8 cellular contexts compared by ENCODE assay signal in genomic region chr15:52180196-52180835, GRCh38. TPM values are rescaled to one million over a fixed set of nuclear protein-coding genes. Genes with fewer than 3 reads are reported as not detected.
DNase-seq lines count a peak whose midpoint lies in the region; ATAC-seq and TF ChIP-seq lines count a peak whose summit lies in the region.

No MANE protein-coding gene starts in this region.

- H3K36me3 ChIP-seq in SK-N-MC (ENCODE audit: insufficient read depth, low read length) (no peaks in the 10 kb centered on the region), lung (ENCODE audit: control insufficient read depth in 2 of 2, insufficient read depth in 2 of 2, low read length in 2 of 2) (no peaks in the 10 kb centered on the region)

- H3K27ac ChIP-seq in SK-N-MC (no peak overlapping the region), lung (ENCODE audit: low read depth in 1 of 2, low read length in 1 of 2) (peak overlapping the region in 1 of 2 donors; percentile 94), temporal lobe (ENCODE audit: low read depth, low read length) (peak overlapping the region; percentile 54)

- no peaks in the 10 kb centered on the region for H3K9me3 ChIP-seq in SK-N-MC (ENCODE audit: low read depth, low read length)
- H3K9me3 ChIP-seq in lung (ENCODE audit: control insufficient read depth in 2 of 2, insufficient read depth in 1 of 2, low read length in 1 of 2) = no peaks in the 10 kb centered on the region

- WGBS in lung, 2 donors = 6% methylated on average over 31 of the region's 31 CpGs

- in situ Hi-C loops in ACHN (cut with HindIII; ENCODE audit: low pct_ligation_motif_present, low pct_unique_long_range_greater_than_20kb, low sequenced_read_pairs) = no loop called here

- TF ChIP-seq CTCF in lung (IDR thresholded peaks at IDR 0.05; ENCODE audit: control extremely low read depth, extremely low read depth) = no peak

- peak overlapping the region; percentile 72 for H3K9ac ChIP-seq in SK-N-MC (ENCODE audit: insufficient read length)

- peak; percentile 29 for ATAC-seq in HG02943 (IDR thresholded peaks at IDR 0.05; ENCODE audit: low read depth, unreplicated experiment)
- ATAC-seq in lung (ENCODE audit: insufficient read depth, low FRiP score) = peak; percentile 1

- H3K27me3 ChIP-seq in lung (ENCODE audit: control insufficient read depth, insufficient read depth) = no peaks in the 10 kb centered on the region

- peaks cover 0 to 6% of the 10 kb centered on the region in 2 donors for H3K4me1 ChIP-seq in lung (ENCODE audit: control insufficient read depth in 2 of 2, insufficient read depth in 2 of 2, low read length in 2 of 2)

- H3K4me3 ChIP-seq in SK-N-MC = peak overlapping the region; percentile 92
- H3K4me3 ChIP-seq in lung = peak overlapping the region; percentile 91

- DNase-seq in NCI-H1105 treated with DMSO at 0.1 percent for 48 hours (lab: John Stamatoyannopoulos, UW) (peak; percentile 5), NCI-H1105 (lab: John Stamatoyannopoulos, UW) (no peak), SK-N-MC (ENCODE audit: low read depth, low spot score) (no peak), lung (ENCODE audit: low spot score) (no peak), ACHN (no peak)
- DNase-seq in central memory CD4-positive, alpha-beta T cell = peak; percentile 73

RNA-seq across cellular contexts. Expression of gene GNB5, which starts 10.9 kb away (rescaled TPM):
- total RNA-seq in lung (10 to 100 TPM; 13.7 to 21.5 TPM), temporal lobe (38.4 TPM)
- 1 to 10 TPM; 8.0 to 8.8 TPM for polyA plus RNA-seq in lung

Comparison
In these comparisons a context has a peak if more than half of its experiments do, and no peak if none do; other contexts are left out.
1. DNase-seq: peak in NCI-H1105 treated with DMSO at 0.1 percent for 48 hours (single experiment) and central memory CD4-positive, alpha-beta T cell (single experiment); none in NCI-H1105 (single experiment), SK-N-MC (single experiment), lung (single experiment) and ACHN (single experiment).